ENCODE assay signal across 1 cellular context in the genomic region with DNA sequence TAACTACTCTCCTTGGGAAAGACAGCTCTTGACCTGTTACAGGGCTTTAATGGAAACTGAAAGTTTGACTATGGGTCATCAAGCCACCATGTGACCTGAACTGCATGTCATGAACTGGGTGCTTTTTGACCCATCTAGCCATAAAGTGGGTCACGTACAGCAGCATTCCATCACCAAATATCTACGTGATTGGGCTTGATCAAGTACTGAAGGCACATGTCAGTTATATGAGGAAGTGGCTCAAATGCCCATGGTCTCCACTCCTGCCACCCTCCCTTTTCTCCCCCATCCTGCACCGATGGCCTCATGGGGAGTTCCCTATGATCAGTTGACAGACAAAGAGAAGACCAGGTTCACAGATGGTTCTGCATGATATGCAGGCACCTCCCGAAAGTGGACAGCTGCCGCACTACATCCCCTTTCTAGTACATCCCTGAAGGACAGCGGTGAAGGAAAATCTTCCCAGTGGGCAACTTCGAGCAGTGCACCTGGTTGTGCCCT.
TF ChIP-seq lines count a peak whose summit lies in the region.

No MANE protein-coding gene starts in this region.

TF ChIP-seq in GM12878, 131 proteins besides CTCF, POLR2A, EP300 and RAD21:
- TF ChIP-seq ASH2L (IDR thresholded peaks at IDR 0.05; ENCODE audit: borderline replicate concordance, low read depth) = no peak
- TF ChIP-seq SMARCA5 (IDR thresholded peaks at IDR 0.05) = no peak
- TF ChIP-seq SREBF2 (IDR thresholded peaks at IDR 0.05; ENCODE audit: low read length) = no peak
- TF ChIP-seq, protein P1, sequence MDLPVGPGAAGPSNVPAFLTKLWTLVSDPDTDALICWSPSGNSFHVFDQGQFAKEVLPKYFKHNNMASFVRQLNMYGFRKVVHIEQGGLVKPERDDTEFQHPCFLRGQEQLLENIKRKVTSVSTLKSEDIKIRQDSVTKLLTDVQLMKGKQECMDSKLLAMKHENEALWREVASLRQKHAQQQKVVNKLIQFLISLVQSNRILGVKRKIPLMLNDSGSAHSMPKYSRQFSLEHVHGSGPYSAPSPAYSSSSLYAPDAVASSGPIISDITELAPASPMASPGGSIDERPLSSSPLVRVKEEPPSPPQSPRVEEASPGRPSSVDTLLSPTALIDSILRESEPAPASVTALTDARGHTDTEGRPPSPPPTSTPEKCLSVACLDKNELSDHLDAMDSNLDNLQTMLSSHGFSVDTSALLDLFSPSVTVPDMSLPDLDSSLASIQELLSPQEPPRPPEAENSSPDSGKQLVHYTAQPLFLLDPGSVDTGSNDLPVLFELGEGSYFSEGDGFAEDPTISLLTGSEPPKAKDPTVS (IDR thresholded peaks at IDR 0.05; ENCODE audit: low read depth, low read length) = no peak
- TF ChIP-seq, protein P2, sequence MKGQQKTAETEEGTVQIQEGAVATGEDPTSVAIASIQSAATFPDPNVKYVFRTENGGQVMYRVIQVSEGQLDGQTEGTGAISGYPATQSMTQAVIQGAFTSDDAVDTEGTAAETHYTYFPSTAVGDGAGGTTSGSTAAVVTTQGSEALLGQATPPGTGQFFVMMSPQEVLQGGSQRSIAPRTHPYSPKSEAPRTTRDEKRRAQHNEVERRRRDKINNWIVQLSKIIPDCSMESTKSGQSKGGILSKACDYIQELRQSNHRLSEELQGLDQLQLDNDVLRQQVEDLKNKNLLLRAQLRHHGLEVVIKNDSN (IDR thresholded peaks at IDR 0.05; ENCODE audit: borderline replicate concordance, extremely low read length, insufficient read depth, low read depth, low read length) = peak; percentile 23
- 0 out of 2 replicates have a peak, but pooled peaks have one; percentile 3 for TF ChIP-seq YY1 (IDR thresholded peaks at IDR 0.05; ENCODE audit: low read depth, low read length)
- no peak for TF ChIP-seq CHD1 (IDR thresholded peaks at IDR 0.05; ENCODE audit: low read depth, low read length)
- TF ChIP-seq MXI1 (IDR thresholded peaks at IDR 0.05; ENCODE audit: low read depth, low read length) = no peak
- no peak for TF ChIP-seq NFXL1 (IDR thresholded peaks at IDR 0.05; ENCODE audit: borderline replicate concordance)
- TF ChIP-seq, protein P3, sequence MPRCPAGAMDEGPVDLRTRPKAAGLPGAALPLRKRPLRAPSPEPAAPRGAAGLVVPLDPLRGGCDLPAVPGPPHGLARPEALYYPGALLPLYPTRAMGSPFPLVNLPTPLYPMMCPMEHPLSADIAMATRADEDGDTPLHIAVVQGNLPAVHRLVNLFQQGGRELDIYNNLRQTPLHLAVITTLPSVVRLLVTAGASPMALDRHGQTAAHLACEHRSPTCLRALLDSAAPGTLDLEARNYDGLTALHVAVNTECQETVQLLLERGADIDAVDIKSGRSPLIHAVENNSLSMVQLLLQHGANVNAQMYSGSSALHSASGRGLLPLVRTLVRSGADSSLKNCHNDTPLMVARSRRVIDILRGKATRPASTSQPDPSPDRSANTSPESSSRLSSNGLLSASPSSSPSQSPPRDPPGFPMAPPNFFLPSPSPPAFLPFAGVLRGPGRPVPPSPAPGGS (IDR thresholded peaks at IDR 0.05; ENCODE audit: borderline replicate concordance, insufficient read depth, low read depth, low read length, poor library complexity, severe bottlenecking) = no peak
- TF ChIP-seq, protein P4, sequence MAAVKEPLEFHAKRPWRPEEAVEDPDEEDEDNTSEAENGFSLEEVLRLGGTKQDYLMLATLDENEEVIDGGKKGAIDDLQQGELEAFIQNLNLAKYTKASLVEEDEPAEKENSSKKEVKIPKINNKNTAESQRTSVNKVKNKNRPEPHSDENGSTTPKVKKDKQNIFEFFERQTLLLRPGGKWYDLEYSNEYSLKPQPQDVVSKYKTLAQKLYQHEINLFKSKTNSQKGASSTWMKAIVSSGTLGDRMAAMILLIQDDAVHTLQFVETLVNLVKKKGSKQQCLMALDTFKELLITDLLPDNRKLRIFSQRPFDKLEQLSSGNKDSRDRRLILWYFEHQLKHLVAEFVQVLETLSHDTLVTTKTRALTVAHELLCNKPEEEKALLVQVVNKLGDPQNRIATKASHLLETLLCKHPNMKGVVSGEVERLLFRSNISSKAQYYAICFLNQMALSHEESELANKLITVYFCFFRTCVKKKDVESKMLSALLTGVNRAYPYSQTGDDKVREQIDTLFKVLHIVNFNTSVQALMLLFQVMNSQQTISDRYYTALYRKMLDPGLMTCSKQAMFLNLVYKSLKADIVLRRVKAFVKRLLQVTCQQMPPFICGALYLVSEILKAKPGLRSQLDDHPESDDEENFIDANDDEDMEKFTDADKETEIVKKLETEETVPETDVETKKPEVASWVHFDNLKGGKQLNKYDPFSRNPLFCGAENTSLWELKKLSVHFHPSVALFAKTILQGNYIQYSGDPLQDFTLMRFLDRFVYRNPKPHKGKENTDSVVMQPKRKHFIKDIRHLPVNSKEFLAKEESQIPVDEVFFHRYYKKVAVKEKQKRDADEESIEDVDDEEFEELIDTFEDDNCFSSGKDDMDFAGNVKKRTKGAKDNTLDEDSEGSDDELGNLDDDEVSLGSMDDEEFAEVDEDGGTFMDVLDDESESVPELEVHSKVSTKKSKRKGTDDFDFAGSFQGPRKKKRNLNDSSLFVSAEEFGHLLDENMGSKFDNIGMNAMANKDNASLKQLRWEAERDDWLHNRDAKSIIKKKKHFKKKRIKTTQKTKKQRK (IDR thresholded peaks at IDR 0.05; ENCODE audit: low read depth, low read length) = no peak
- TF ChIP-seq MAX (IDR thresholded peaks at IDR 0.05; ENCODE audit: low read depth, low read length) = no peak
- TF ChIP-seq ZNF687 (IDR thresholded peaks at IDR 0.05) = peak; percentile 58
- TF ChIP-seq FOS (IDR thresholded peaks at IDR 0.05; ENCODE audit: borderline replicate concordance, extremely low read depth, insufficient read length) = no peak
- TF ChIP-seq SPI1 (IDR thresholded peaks at IDR 0.05; ENCODE audit: borderline replicate concordance, insufficient read depth, low read depth, low read length) = peak; percentile 71
- TF ChIP-seq SUPT20H (IDR thresholded peaks at IDR 0.05; ENCODE audit: borderline replicate concordance, control insufficient read depth, low read depth, low read length) = no peak
- TF ChIP-seq, protein P5, sequence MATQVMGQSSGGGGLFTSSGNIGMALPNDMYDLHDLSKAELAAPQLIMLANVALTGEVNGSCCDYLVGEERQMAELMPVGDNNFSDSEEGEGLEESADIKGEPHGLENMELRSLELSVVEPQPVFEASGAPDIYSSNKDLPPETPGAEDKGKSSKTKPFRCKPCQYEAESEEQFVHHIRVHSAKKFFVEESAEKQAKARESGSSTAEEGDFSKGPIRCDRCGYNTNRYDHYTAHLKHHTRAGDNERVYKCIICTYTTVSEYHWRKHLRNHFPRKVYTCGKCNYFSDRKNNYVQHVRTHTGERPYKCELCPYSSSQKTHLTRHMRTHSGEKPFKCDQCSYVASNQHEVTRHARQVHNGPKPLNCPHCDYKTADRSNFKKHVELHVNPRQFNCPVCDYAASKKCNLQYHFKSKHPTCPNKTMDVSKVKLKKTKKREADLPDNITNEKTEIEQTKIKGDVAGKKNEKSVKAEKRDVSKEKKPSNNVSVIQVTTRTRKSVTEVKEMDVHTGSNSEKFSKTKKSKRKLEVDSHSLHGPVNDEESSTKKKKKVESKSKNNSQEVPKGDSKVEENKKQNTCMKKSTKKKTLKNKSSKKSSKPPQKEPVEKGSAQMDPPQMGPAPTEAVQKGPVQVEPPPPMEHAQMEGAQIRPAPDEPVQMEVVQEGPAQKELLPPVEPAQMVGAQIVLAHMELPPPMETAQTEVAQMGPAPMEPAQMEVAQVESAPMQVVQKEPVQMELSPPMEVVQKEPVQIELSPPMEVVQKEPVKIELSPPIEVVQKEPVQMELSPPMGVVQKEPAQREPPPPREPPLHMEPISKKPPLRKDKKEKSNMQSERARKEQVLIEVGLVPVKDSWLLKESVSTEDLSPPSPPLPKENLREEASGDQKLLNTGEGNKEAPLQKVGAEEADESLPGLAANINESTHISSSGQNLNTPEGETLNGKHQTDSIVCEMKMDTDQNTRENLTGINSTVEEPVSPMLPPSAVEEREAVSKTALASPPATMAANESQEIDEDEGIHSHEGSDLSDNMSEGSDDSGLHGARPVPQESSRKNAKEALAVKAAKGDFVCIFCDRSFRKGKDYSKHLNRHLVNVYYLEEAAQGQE (IDR thresholded peaks at IDR 0.05; ENCODE audit: low read depth, low read length) = no peak
- no peak for TF ChIP-seq MYB (IDR thresholded peaks at IDR 0.05; ENCODE audit: borderline replicate concordance, low read depth, low read length)
- peak; percentile 33; the same call in 1 of the 2 replicates for TF ChIP-seq IKZF1 (conservative IDR thresholded peaks at IDR 0.05)
- TF ChIP-seq NR2C1 (IDR thresholded peaks at IDR 0.05) = 0 out of 2 replicates have a peak, but pooled peaks have one; percentile 27
- no peak for TF ChIP-seq MEF2A (IDR thresholded peaks at IDR 0.05; ENCODE audit: insufficient read depth, low read depth, low read length)
- TF ChIP-seq NR2F1 (conservative IDR thresholded peaks at IDR 0.05) = 0 out of 2 replicates have a peak, but pooled peaks have one; percentile 56
- TF ChIP-seq ZNF274 (IDR thresholded peaks at IDR 0.05; ENCODE audit: insufficient read depth, insufficient read length) = no peak
- peak; percentile 63; the same call in 1 of the 2 replicates for TF ChIP-seq RAD51 (IDR thresholded peaks at IDR 0.05)
- no peak for TF ChIP-seq WRNIP1 (IDR thresholded peaks at IDR 0.05; ENCODE audit: borderline replicate concordance, low read depth, low read length)
- peak in 1 of 2 experiments; percentile 25; a peak in 1 of 4 replicates for TF ChIP-seq BHLHE40 (IDR thresholded peaks at IDR 0.05; ENCODE audit: borderline replicate concordance in 1 of 2, low read depth in 2 of 2, low read length in 1 of 2)
- TF ChIP-seq PML (IDR thresholded peaks at IDR 0.05; ENCODE audit: low read length) = no peak
- TF ChIP-seq KAT2A (conservative IDR thresholded peaks at IDR 0.05; ENCODE audit: control insufficient read depth, low read depth, low read length) = no peak
- TF ChIP-seq ZNF592 (IDR thresholded peaks at IDR 0.05) = no peak
- no peak for TF ChIP-seq PAX5 (IDR thresholded peaks at IDR 0.05; ENCODE audit: borderline replicate concordance, low read depth, low read length)
